ENCODE assay signal across 19 cellular contexts in the genomic region with DNA sequence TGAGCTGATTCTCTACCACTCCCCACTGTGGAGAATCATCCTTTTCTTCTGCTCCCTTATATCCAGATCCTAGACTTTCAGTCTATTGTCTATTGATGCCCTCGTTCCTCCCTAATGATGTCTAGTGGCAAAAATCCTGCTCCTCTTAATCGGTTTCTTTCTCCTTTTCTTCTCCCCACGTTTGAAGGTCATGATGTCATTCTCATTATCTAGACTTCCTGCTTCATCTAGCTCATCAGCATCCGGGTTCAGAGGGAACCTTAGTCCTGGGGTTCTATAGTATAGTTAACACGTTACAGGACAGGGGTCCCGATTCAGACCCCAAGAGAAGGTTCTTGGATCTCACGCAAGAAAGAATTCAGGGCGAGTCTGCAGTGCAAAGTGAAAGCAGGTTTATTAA. TPM values are rescaled to one million over a fixed set of nuclear protein-coding genes. Genes with fewer than 3 reads are reported as not detected.
DNase-seq lines count a peak whose midpoint lies in the region; ATAC-seq, FAIRE-seq and TF ChIP-seq lines count a peak whose summit lies in the region.
"Had no signal": no experiment of that assay in that cellular context is flagged by ENCODE, and none has a peak within 500 bp of the region (broad histone marks: within the 10 kb centered on the region; RNA-seq: fewer than 3 reads in every experiment).

No MANE protein-coding gene starts in this region.

- TF ChIP-seq EP300 in K562 (IDR thresholded peaks at IDR 0.05; ENCODE audit: low read length) (no peak), ovary (IDR thresholded peaks at IDR 0.05) (no peak)

- H3K9me2 ChIP-seq in Karpas-422 (replicated peaks; ENCODE audit: insufficient read depth, low read length) (no peaks in the 10 kb centered on the region), OCI-LY7 (ENCODE audit: insufficient read depth, low read length) (no peaks in the 10 kb centered on the region)

- H3K4me3 ChIP-seq in Karpas-422 (ENCODE audit: low read length) (no peak overlapping the region), OCI-LY7 (ENCODE audit: low read depth, low read length, poor library complexity, severe bottlenecking) (no peak overlapping the region), K562 (no peak overlapping the region), ovary (no peak overlapping the region)
- H3K4me3 ChIP-seq: BLaER1, HAP-1 had no signal

- H3K4me1 Mint-ChIP-seq in chondrocyte (ENCODE audit: low read depth) = no peaks in the 10 kb centered on the region
- H3K4me1 Mint-ChIP-seq: CD14-positive monocyte had no signal

- no peak for TF ChIP-seq RAD21 in K562 (CRISPR knock-in tag; conservative IDR thresholded peaks at IDR 0.05 in 1 of 2, IDR thresholded peaks at IDR 0.05 in 1 of 2)

- H3K4me2 ChIP-seq in Karpas-422 (ENCODE audit: low read depth, low read length, poor library complexity, severe bottlenecking) = no peak overlapping the region
- no peak overlapping the region for H3K4me2 ChIP-seq in OCI-LY7 (ENCODE audit: low read length)
- H3K4me2 ChIP-seq in K562 (ENCODE audit: insufficient read depth, low read length) = peak overlapping the region; percentile 33
- H3K4me2 ChIP-seq: BLaER1 had no signal

- no peaks in the 10 kb centered on the region for H3K9me1 ChIP-seq in K562 (ENCODE audit: control insufficient read depth, insufficient read depth, low read length)

- H3K27ac ChIP-seq in Karpas-422 (ENCODE audit: low read length) = no peak overlapping the region
- no peak overlapping the region for H3K27ac ChIP-seq in OCI-LY7 (ENCODE audit: low read depth, low read length, poor library complexity, severe bottlenecking)
- H3K27ac ChIP-seq in K562 (ENCODE audit: extremely low read depth, low read depth, low read length) = peak overlapping the region; percentile 62
- H3K27ac ChIP-seq in ovary = no peak overlapping the region
- H3K27ac ChIP-seq: BLaER1 had no signal

- H3K36me3 Mint-ChIP-seq in chondrocyte (ENCODE audit: low read depth) = no peaks in the 10 kb centered on the region
- H3K36me3 Mint-ChIP-seq: CD14-positive monocyte; CD8-positive, alpha-beta T cell had no signal

- no peak overlapping the region for H3K27ac Mint-ChIP-seq in chondrocyte (ENCODE audit: unreplicated experiment)
- H3K27ac Mint-ChIP-seq: CD14-positive monocyte; CD8-positive, alpha-beta T cell had no signal

- no peak overlapping the region for H3K9ac ChIP-seq in Karpas-422 (ENCODE audit: low read length)
- 0 out of 4 replicates have a peak overlapping the region, but pooled peaks of 1 of the 2 experiments have one; percentile 14 for H3K9ac ChIP-seq in K562 (ENCODE audit: insufficient read depth in 1 of 2, low read depth in 2 of 2, low read length in 2 of 2)
- H3K9ac ChIP-seq: BLaER1 had no signal

- H3K9me3 ChIP-seq in Karpas-422 (ENCODE audit: low read length) (no peaks in the 10 kb centered on the region), OCI-LY7 (ENCODE audit: low read length) (no peaks in the 10 kb centered on the region), K562 (replicated peaks; ENCODE audit: control insufficient read depth, insufficient read depth, low read depth, low read length) (no peaks in the 10 kb centered on the region), ovary (no peaks in the 10 kb centered on the region)
- H3K9me3 ChIP-seq: BLaER1, HAP-1 had no signal

- no peak for TF ChIP-seq POLR2A in K562 (conservative IDR thresholded peaks at IDR 0.05)
- no peak for TF ChIP-seq POLR2A in ovary (IDR thresholded peaks at IDR 0.05)

- H3K4me3 Mint-ChIP-seq in chondrocyte (ENCODE audit: unreplicated experiment) = no peak overlapping the region
- H3K4me3 Mint-ChIP-seq: CD14-positive monocyte; CD8-positive, alpha-beta T cell had no signal

- H3K27me3 ChIP-seq in Karpas-422 (ENCODE audit: low read length) (no peaks in the 10 kb centered on the region), K562 (ENCODE audit: control insufficient read depth in 2 of 2, insufficient read depth in 2 of 2, low read length in 2 of 2) (no peaks in the 10 kb centered on the region), ovary (no peaks in the 10 kb centered on the region)
- H3K27me3 ChIP-seq: BLaER1 had no signal

- H3K27me3 Mint-ChIP-seq in chondrocyte (ENCODE audit: low read depth) = peaks cover 21% of the 10 kb centered on the region

- peak; percentile 48 for FAIRE-seq in K562 (lab: Jason Lieb, UNC)
- FAIRE-seq: GM19239 had no signal

- no peak for TF ChIP-seq CTCF in OCI-LY7 (conservative IDR thresholded peaks at IDR 0.05; ENCODE audit: low read length)
- no peak for TF ChIP-seq CTCF in K562 (IDR thresholded peaks at IDR 0.05 in 2 of 3, conservative IDR thresholded peaks at IDR 0.05 in 1 of 3; ENCODE audit: insufficient read depth in 2 of 3, low read depth in 1 of 3, low read length in 3 of 3)
- TF ChIP-seq CTCF in chondrocyte (IDR thresholded peaks at IDR 0.05) = no peak
- TF ChIP-seq CTCF in ovary (IDR thresholded peaks at IDR 0.05) = no peak

- H3K36me3 ChIP-seq in Karpas-422 (ENCODE audit: insufficient read depth, low read length) = no peaks in the 10 kb centered on the region
- no peaks in the 10 kb centered on the region for H3K36me3 ChIP-seq in OCI-LY7 (ENCODE audit: insufficient read depth, low read length)
- no peaks in the 10 kb centered on the region for H3K36me3 ChIP-seq in K562 (ENCODE audit: control insufficient read depth, insufficient read depth, low read length)
- no peaks in the 10 kb centered on the region for H3K36me3 ChIP-seq in ovary
- H3K36me3 ChIP-seq: BLaER1, HAP-1 had no signal

- H4K20me1 ChIP-seq in Karpas-422 (ENCODE audit: insufficient read depth, low read depth, low read length) (no peaks in the 10 kb centered on the region), OCI-LY7 (ENCODE audit: insufficient read depth, low read length) (no peaks in the 10 kb centered on the region), K562 (replicated peaks; ENCODE audit: control insufficient read depth, insufficient read depth, low read length) (no peaks in the 10 kb centered on the region)
- H4K20me1 ChIP-seq: BLaER1 had no signal

- POLR2A ChIA-PET in OCI-LY7 (lab: Charles Lee) (no interaction called here), K562 (lab: Yijun Ruan, JAX) (interaction anchor here (0.6 to 1.7 kb wide), 3 partner anchors 11 to 17 kb away, joined by 3 to 6 read pairs (median 4); partner anchors contain the start of gene ALDH1A2)

- DNase-seq in Karpas-422 = no peak
- DNase-seq in OCI-LY7 (ENCODE audit: low spot score) = no peak
- DNase-seq in K562 (ENCODE audit: extremely low read depth in 1 of 4, low spot score in 3 of 4) = no peak
- no peak for DNase-seq in stimulated activated naive CD8-positive, alpha-beta T cell treated with anti-CD3 and anti-CD28 coated beads, Interleukin-15, Interleukin-2, amounts not matched to agents 100 U/mL and 50 U/mL, for 24 hours
- DNase-seq in chondrocyte (ENCODE audit: low spot score) = no peak
- DNase-seq in ovary = no peak
- DNase-seq in CD1c-positive myeloid dendritic cell (ENCODE audit: extremely low spot score) = no peak
- DNase-seq: Calu3; CD8-positive, alpha-beta T cell; DMS79 treated with DMSO at 0.1 percent for 48 hours; GF-D8 had no signal

- H3K79me2 ChIP-seq in Karpas-422 (ENCODE audit: low read length) (no peaks in the 10 kb centered on the region), OCI-LY7 (ENCODE audit: insufficient read depth, low read depth, low read length) (no peaks in the 10 kb centered on the region), K562 (ENCODE audit: control insufficient read depth, insufficient read depth, low read length) (no peaks in the 10 kb centered on the region)

- intact Hi-C loops in OCI-LY7 (cut with micrococcal nuclease; ENCODE audit: unreplicated experiment) = no loop called here
- intact Hi-C loops in K562 (cut with micrococcal nuclease) = no loop called here
- intact Hi-C loops in ovary (cut with DNase I) = loop anchor here in 1 of 4 donors (10.0 kb wide), 1 partner anchor 326 kb away; no protein-coding TSS in a partner anchor

- in situ Hi-C loops in K562 (cut with MboI) = no loop called here

- ATAC-seq in K562 = 0 out of 3 replicates have a peak, but pooled peaks have one; percentile 34
- no peak for ATAC-seq in stimulated activated naive CD8-positive, alpha-beta T cell treated with anti-CD3 and anti-CD28 coated beads, Interleukin-15, Interleukin-2, amounts not matched to agents 100 U/mL and 50 U/mL, for 24 hours
- ATAC-seq: CD8-positive, alpha-beta T cell had no signal

- BruUV-seq in OCI-LY7 (replicated peaks; lab: Mats Ljungman, UMichigan) (no TSS peak), K562 (replicated peaks; lab: Mats Ljungman, UMichigan) (no TSS peak)

- WGBS in K562 (ENCODE audit: insufficient coverage, low coverage, missing lambda C conversion rate) = 50% methylated on average over 8 of the region's 8 CpGs
- 69 to 76% (median 73%) methylated on average over 8 of the region's 8 CpGs for WGBS in ovary, 3 donors

- H3K9me3 Mint-ChIP-seq in chondrocyte (ENCODE audit: low read depth) = no peaks in the 10 kb centered on the region
- H3K9me3 Mint-ChIP-seq: CD14-positive monocyte; CD8-positive, alpha-beta T cell had no signal

- CTCF ChIA-PET in OCI-LY7 (lab: Charles Lee; ENCODE audit: unreplicated experiment) (no interaction called here), K562 (lab: Yijun Ruan, JAX; ENCODE audit: low intra/inter-chr PET ratio) (interaction anchor here (4.1 kb wide), 1 partner anchor 102 kb away, joined by 32 read pairs; no protein-coding TSS in a partner anchor)

- H3K4me1 ChIP-seq in Karpas-422 (ENCODE audit: low read length) (no peaks in the 10 kb centered on the region), OCI-LY7 (ENCODE audit: insufficient read depth, low read length, poor library complexity, severe bottlenecking) (no peaks in the 10 kb centered on the region), K562 (replicated peaks in 1 of 2; ENCODE audit: control insufficient read depth in 2 of 2, insufficient read depth in 2 of 2, low read length in 2 of 2) (peaks cover 0 to 42% of the 10 kb centered on the region in 2 experiments; a peak in 4 of 5 replicates), ovary (ENCODE audit: insufficient read depth) (no peaks in the 10 kb centered on the region)
- H3K4me1 ChIP-seq: BLaER1 had no signal

- H2AFZ ChIP-seq in Karpas-422 (ENCODE audit: low read length) (peak overlapping the region; percentile 33; the same call in 1 of the 2 replicates), OCI-LY7 (ENCODE audit: low read length) (peak overlapping the region; percentile 71), K562 (ENCODE audit: low read depth, low read length) (peak overlapping the region; percentile 94)

RNA-seq across cellular contexts. Expression of gene ALDH1A2, which starts 14.9 kb away (rescaled TPM):
- total RNA-seq in Karpas-422 (2014; rRNA removed; shearing (Covaris generic); ENCODE audit: low replicate concordance) = not detected in 2 replicates
- total RNA-seq in OCI-LY7 (2014; rRNA removed; shearing (Covaris generic)) = not detected in 2 replicates
- total RNA-seq in OCI-LY7 (2022) = not detected in 2 replicates
- 198 and 216 TPM in 2 replicates for total RNA-seq in K562 (2011; cell fraction: chromatin; rRNA removed; ENCODE audit: low replicate concordance)
- total RNA-seq in K562 (2011; cell fraction: nucleolus; rRNA removed) = 93.6 and 103 TPM in 2 replicates
- 137 and 198 TPM in 2 replicates for total RNA-seq in K562 (2011; cell fraction: nucleoplasm; rRNA removed)
- 231 and 291 TPM in 2 replicates for total RNA-seq in K562 (2014; rRNA removed)
- 333 and 354 TPM in 2 replicates for total RNA-seq in K562 (2014; rRNA removed; fragmentation: Illumina TruSeq; extraction: Trizol)
- total RNA-seq in K562 (2015; rRNA removed; fragmentation: Illumina TruSeq; extraction: Trizol) = 328 and 338 TPM in 2 replicates
- total RNA-seq in K562 (2021) = 393 and 398 TPM in 2 replicates
- 357 and 368 TPM in 2 replicates for polyA plus RNA-seq in K562 (2011; rRNA removed)
- polyA plus RNA-seq in K562 (2011; cell fraction: cytosol; rRNA removed) = 230 and 238 TPM in 2 replicates
- polyA plus RNA-seq in K562 (2011; cell fraction: nucleus; rRNA removed) = 194 and 196 TPM in 2 replicates
- 303 and 340 TPM in 2 replicates for polyA plus RNA-seq in K562 (2012)
- polyA plus RNA-seq in K562 (2014; fragmentation: Illumina TruSeq; extraction: Trizol) = 310 and 328 TPM in 2 replicates
- 100 to 1,000 TPM; 115 to 185 TPM for polyA plus RNA-seq in K562 (2014; fragmentation: Nextera tagmentation; extraction: Ambion mirVana)
- polyA plus RNA-seq in K562 (2014; rRNA removed) = 347 and 404 TPM in 2 replicates
- polyA minus RNA-seq in K562 (2011; rRNA and poly(A)+ RNA removed) = 402 and 407 TPM in 2 replicates
- polyA minus RNA-seq in K562 (2011; cell fraction: cytosol; rRNA and poly(A)+ RNA removed) = 228 and 368 TPM in 2 replicates
- 133 and 189 TPM in 2 replicates for polyA minus RNA-seq in K562 (2011; cell fraction: nucleus; rRNA and poly(A)+ RNA removed)
- total RNA-seq in chondrocyte = 0.54 to 0.63 TPM in 2 of 3 replicates, not detected in the other
- total RNA-seq in ovary = 100 to 1,000 TPM in 1 of 7 donors, 10 to 100 TPM in 6; 10.3 to 120 (median 49.6) TPM
- polyA plus RNA-seq in ovary = 10 to 100 TPM; 15.5 to 39.7 TPM
- total RNA-seq: CD8-positive, alpha-beta T cell; H4 had no signal

RNA-seq across cellular contexts. Expression of gene AQP9, which starts 57.8 kb away (rescaled TPM):
- not detected in 2 replicates for total RNA-seq in Karpas-422 (2014; rRNA removed; shearing (Covaris generic); ENCODE audit: low replicate concordance)
- total RNA-seq in OCI-LY7 (2014; rRNA removed; shearing (Covaris generic)) = not detected in 2 replicates
- not detected in 2 replicates for total RNA-seq in OCI-LY7 (2022)
- 0.32 and 0.81 TPM in 2 replicates for total RNA-seq in K562 (2011; cell fraction: chromatin; rRNA removed; ENCODE audit: low replicate concordance)
- total RNA-seq in K562 (2011; cell fraction: nucleolus; rRNA removed) = 0.17 and 0.39 TPM in 2 replicates
- total RNA-seq in K562 (2011; cell fraction: nucleoplasm; rRNA removed) = 0.29 TPM in 1 of 2 replicates, not detected in the other
- 0.05 TPM in 1 of 2 replicates, not detected in the other for total RNA-seq in K562 (2014; rRNA removed)
- 0.06 TPM in 1 of 2 replicates, not detected in the other for total RNA-seq in K562 (2014; rRNA removed; fragmentation: Illumina TruSeq; extraction: Trizol)
- total RNA-seq in K562 (2015; rRNA removed; fragmentation: Illumina TruSeq; extraction: Trizol) = 0.07 TPM in 1 of 2 replicates, not detected in the other
- 0.09 TPM in 1 of 2 replicates, not detected in the other for total RNA-seq in K562 (2021)
- polyA plus RNA-seq in K562 (2011; rRNA removed) = 0.04 and 0.07 TPM in 2 replicates
- polyA plus RNA-seq in K562 (2011; cell fraction: cytosol; rRNA removed) = 0.04 TPM in 1 of 2 replicates, not detected in the other
- 0.20 and 0.31 TPM in 2 replicates for polyA plus RNA-seq in K562 (2011; cell fraction: nucleus; rRNA removed)
- polyA plus RNA-seq in K562 (2012) = 0.08 and 0.53 TPM in 2 replicates
- polyA plus RNA-seq in K562 (2014; fragmentation: Illumina TruSeq; extraction: Trizol) = not detected in 2 replicates
- under 1 TPM in 1 of 2 experiments, not detected in 1; 0.08 TPM for polyA plus RNA-seq in K562 (2014; fragmentation: Nextera tagmentation; extraction: Ambion mirVana)
- 0.33 TPM in 1 of 2 replicates, not detected in the other for polyA plus RNA-seq in K562 (2014; rRNA removed)
- 0.12 TPM in 1 of 2 replicates, not detected in the other for polyA minus RNA-seq in K562 (2011; rRNA and poly(A)+ RNA removed)
- not detected in 2 replicates for polyA minus RNA-seq in K562 (2011; cell fraction: cytosol; rRNA and poly(A)+ RNA removed)
- polyA minus RNA-seq in K562 (2011; cell fraction: nucleus; rRNA and poly(A)+ RNA removed) = not detected in 2 replicates
- total RNA-seq in chondrocyte = not detected in 3 replicates
- 10 to 100 TPM in 1 of 7 donors, 1 to 10 TPM in 3, under 1 TPM in 3; 0.40 to 29.9 (median 1.4) TPM for total RNA-seq in ovary
- 1 to 10 TPM in 1 of 2 donors, under 1 TPM in 1; 0.23 to 2.9 TPM for polyA plus RNA-seq in ovary
- total RNA-seq: A673; Calu3; CD8-positive, alpha-beta T cell; H4; HT-29 had no signal
- polyA plus RNA-seq: AG04450 had no signal

Comparison
In these comparisons a context has a peak if more than half of its experiments do, and no peak if none do; other contexts are left out.
1. H2AFZ ChIP-seq: peak in every context shown above with its lines; median percentile 94 in K562; 71 in OCI-LY7; 33 in Karpas-422.